In the genomic region with DNA sequence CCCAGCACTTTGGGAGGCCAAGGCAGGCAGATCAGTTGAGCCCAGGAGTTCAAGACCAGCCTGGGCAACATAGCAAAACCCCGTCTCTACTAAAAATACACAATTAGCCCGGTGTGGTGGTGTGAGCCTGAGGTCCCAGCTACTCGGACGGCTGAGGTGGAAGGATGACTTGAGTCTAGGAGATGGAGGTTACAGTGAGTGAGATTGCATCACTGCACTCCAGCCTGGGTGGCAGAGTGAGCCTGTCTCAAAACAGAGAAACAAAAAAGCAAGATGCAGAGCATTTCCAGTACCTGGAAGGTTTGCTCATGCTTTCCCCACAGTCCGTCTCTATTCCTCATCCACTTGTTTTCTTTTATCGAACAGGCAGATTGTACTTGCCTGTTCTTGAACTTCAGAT, we compare ENCODE assay signal across 30 cellular contexts. TPM values are rescaled to one million over a fixed set of nuclear protein-coding genes. Genes with fewer than 3 reads are reported as not detected.
"Had no signal": no experiment of that assay in that cellular context is flagged by ENCODE, and none has a peak within 500 bp of the region (broad histone marks: within the 10 kb centered on the region; RNA-seq: fewer than 3 reads in every experiment).

No MANE protein-coding gene starts in this region.

- H3K9me3 ChIP-seq: adrenal gland, body of pancreas, esophagus muscularis mucosa, gastrocnemius medialis, heart left ventricle had no signal

- DNase-seq: activated B cell treated with CpG ODN at 0.5 μM for 24 hours; activated CD4-positive, alpha-beta T cell treated with anti-CD3 and anti-CD28 coated beads for 48 hours; activated CD4-positive, alpha-beta T cell treated with anti-CD3 and anti-CD28 coated beads, Interleukin-2, amount 50 U/mL, for 1 hour; activated CD4-positive, alpha-beta T cell treated with anti-CD3 and anti-CD28 coated beads, Interleukin-2, amount 50 U/mL, for 48 hours; activated CD8-positive, alpha-beta T cell treated with anti-CD3 and anti-CD28 coated beads for 36 hours; activated effector memory CD4-positive, alpha-beta T cell treated with anti-CD3 and anti-CD28 coated beads, Interleukin-2, amount 50 U/mL, for 16 hours; activated naive CD4-positive, alpha-beta T cell treated with anti-CD3 and anti-CD28 coated beads for 36 hours; activated naive CD8-positive, alpha-beta T cell treated with anti-CD3 and anti-CD28 coated beads for 36 hours; activated naive CD8-positive, alpha-beta T cell treated with anti-CD3 and anti-CD28 coated beads, Interleukin-2, amount 50 U/mL, for 24 hours; activated T-cell treated with anti-CD3 and anti-CD28 coated beads, Interleukin-2, amount 50 U/mL, for 4 hours; adrenal gland; amygdala; aorta; body of pancreas; caudate nucleus; effector CD8-positive, alpha-beta T cell; erythroblast; foreskin keratinocyte; gastrocnemius medialis; glutamatergic neuron; heart left ventricle; T-helper 1 cell; T-helper 17 cell; T1000; WERI-Rb-1 had no signal

- H3K27ac ChIP-seq: adrenal gland, body of pancreas, esophagus muscularis mucosa, foreskin keratinocyte, gastrocnemius medialis, heart left ventricle, WERI-Rb-1 had no signal

- H3K36me3 ChIP-seq: adrenal gland, esophagus muscularis mucosa, gastrocnemius medialis, heart left ventricle had no signal

- H3K27me3 Mint-ChIP-seq: activated naive CD4-positive, alpha-beta T cell treated with anti-CD3 and anti-CD28 coated beads, Interleukin-2, amount 50 U/mL, for 24 hours; activated T-helper 17 cell treated with anti-CD3 and anti-CD28 coated beads, Interleukin-2, amount 50 U/mL, for 72 hours had no signal

- H3K4me3 Mint-ChIP-seq: activated B cell treated with CpG ODN at 0.5 μM for 24 hours; activated CD8-positive, alpha-beta T cell treated with anti-CD3 and anti-CD28 coated beads for 36 hours; activated naive CD4-positive, alpha-beta T cell treated with anti-CD3 and anti-CD28 coated beads for 36 hours; activated naive CD4-positive, alpha-beta T cell treated with anti-CD3 and anti-CD28 coated beads, Interleukin-2, amount 50 U/mL, for 24 hours; activated naive CD8-positive, alpha-beta T cell treated with anti-CD3 and anti-CD28 coated beads for 36 hours; activated naive CD8-positive, alpha-beta T cell treated with anti-CD3 and anti-CD28 coated beads, Interleukin-2, amount 50 U/mL, for 24 hours; activated T-cell treated with anti-CD3 and anti-CD28 coated beads, Interleukin-2, amount 50 U/mL, for 4 hours; activated T-helper 17 cell treated with anti-CD3 and anti-CD28 coated beads, Interleukin-2, amount 50 U/mL, for 72 hours; T-helper 17 cell; T-helper 2 cell treated with Interferon-gamma antibody and Interleukin-4, amounts not matched to agents 5 μg/mL and 100 μg/mL, for 36 hours had no signal

- H3K27ac Mint-ChIP-seq: activated B cell treated with CpG ODN at 0.5 μM for 24 hours; activated CD8-positive, alpha-beta T cell treated with anti-CD3 and anti-CD28 coated beads for 36 hours; activated naive CD4-positive, alpha-beta T cell treated with anti-CD3 and anti-CD28 coated beads for 36 hours; activated naive CD4-positive, alpha-beta T cell treated with anti-CD3 and anti-CD28 coated beads, Interleukin-2, amount 50 U/mL, for 24 hours; activated naive CD8-positive, alpha-beta T cell treated with anti-CD3 and anti-CD28 coated beads for 36 hours; activated naive CD8-positive, alpha-beta T cell treated with anti-CD3 and anti-CD28 coated beads, Interleukin-2, amount 50 U/mL, for 24 hours; activated T-helper 17 cell treated with anti-CD3 and anti-CD28 coated beads, Interleukin-2, amount 50 U/mL, for 72 hours; T-helper 17 cell; T-helper 2 cell treated with Interferon-gamma antibody and Interleukin-4, amounts not matched to agents 5 μg/mL and 100 μg/mL, for 36 hours had no signal

- H3K9me3 Mint-ChIP-seq: activated B cell treated with CpG ODN at 0.5 μM for 24 hours; activated CD8-positive, alpha-beta T cell treated with anti-CD3 and anti-CD28 coated beads for 36 hours; activated naive CD4-positive, alpha-beta T cell treated with anti-CD3 and anti-CD28 coated beads for 36 hours; activated naive CD4-positive, alpha-beta T cell treated with anti-CD3 and anti-CD28 coated beads, Interleukin-2, amount 50 U/mL, for 24 hours; activated naive CD8-positive, alpha-beta T cell treated with anti-CD3 and anti-CD28 coated beads for 36 hours; activated naive CD8-positive, alpha-beta T cell treated with anti-CD3 and anti-CD28 coated beads, Interleukin-2, amount 50 U/mL, for 24 hours; activated T-cell treated with anti-CD3 and anti-CD28 coated beads, Interleukin-2, amount 50 U/mL, for 4 hours; activated T-helper 17 cell treated with anti-CD3 and anti-CD28 coated beads, Interleukin-2, amount 50 U/mL, for 72 hours; T-helper 2 cell treated with Interferon-gamma antibody and Interleukin-4, amounts not matched to agents 5 μg/mL and 100 μg/mL, for 36 hours had no signal

- H3K27me3 ChIP-seq: adrenal gland, body of pancreas, esophagus muscularis mucosa, foreskin keratinocyte, gastrocnemius medialis, heart left ventricle had no signal

- H3K4me3 ChIP-seq: adrenal gland, body of pancreas, esophagus muscularis mucosa, gastrocnemius medialis, heart left ventricle had no signal

- H3K4me1 ChIP-seq: foreskin keratinocyte had no signal

- ATAC-seq: activated CD4-positive, CD25-positive, alpha-beta regulatory T cell treated with anti-CD3 and anti-CD28 coated beads, Interleukin-2, amount 50 U/mL, for 24 hours; activated CD8-positive, alpha-beta T cell treated with anti-CD3 and anti-CD28 coated beads for 36 hours; activated naive CD8-positive, alpha-beta T cell treated with anti-CD3 and anti-CD28 coated beads, Interleukin-2, amount 50 U/mL, for 24 hours; activated T-cell treated with anti-CD3 and anti-CD28 coated beads, Interleukin-2, amount 50 U/mL, for 4 hours; activated T-helper 17 cell treated with anti-CD3 and anti-CD28 coated beads, Interleukin-2, amount 50 U/mL, for 72 hours; body of pancreas; foreskin keratinocyte; gastrocnemius medialis; heart left ventricle; T-helper 17 cell had no signal

RNA-seq across cellular contexts. Expression of a gene that starts 35.5 kb away (rescaled TPM):
- total RNA-seq: activated CD8-positive, alpha-beta T cell treated with anti-CD3 and anti-CD28 coated beads for 36 hours; activated naive CD4-positive, alpha-beta T cell treated with anti-CD3 and anti-CD28 coated beads for 36 hours; activated naive CD8-positive, alpha-beta T cell treated with anti-CD3 and anti-CD28 coated beads for 36 hours; activated T-cell treated with anti-CD3 and anti-CD28 coated beads, Interleukin-2, amount 50 U/mL, for 4 hours; foreskin keratinocyte; T-helper 17 cell had no signal
- polyA plus RNA-seq: foreskin keratinocyte had no signal
